In the genomic region with DNA sequence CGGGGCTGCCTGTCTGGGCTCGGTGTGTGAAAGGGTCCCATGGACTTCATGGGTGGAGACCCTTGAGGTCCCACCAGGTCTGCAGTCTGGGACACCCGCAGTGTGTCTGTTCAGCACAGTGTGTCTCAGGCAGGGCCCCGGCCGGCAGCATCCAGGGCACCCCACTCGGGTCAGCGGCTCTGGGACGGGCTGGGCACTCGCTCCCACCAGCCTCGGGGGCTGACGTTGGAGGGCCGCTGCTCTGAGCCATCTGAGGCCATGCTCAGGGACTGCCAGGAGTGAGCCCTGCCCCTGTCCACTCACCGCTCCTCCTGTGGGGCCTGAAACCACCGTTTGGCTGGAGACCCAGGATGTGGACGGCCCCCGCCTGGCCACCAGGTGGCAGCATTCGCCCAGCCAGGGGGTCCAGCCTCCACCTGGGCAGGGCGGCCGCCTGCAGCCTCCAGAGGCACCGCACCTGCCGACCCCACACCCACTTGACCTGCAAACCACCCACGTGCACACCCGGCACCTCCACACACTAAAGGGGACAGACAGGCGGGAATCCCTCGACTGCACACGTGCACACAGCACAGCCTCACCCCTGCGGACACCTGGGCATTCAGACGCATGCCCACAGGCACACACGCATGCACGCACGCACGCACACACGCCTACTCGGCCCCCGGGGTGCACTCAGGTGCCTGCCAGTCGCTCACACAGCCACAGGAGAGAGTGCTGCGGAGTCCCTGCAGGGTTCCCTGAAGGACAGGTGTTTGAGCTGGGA, we compare ENCODE assay signal across 1 cellular context.
TF ChIP-seq lines count a peak whose summit lies in the region.

No MANE protein-coding gene starts in this region.

TF ChIP-seq in HepG2, 621 proteins besides CTCF, POLR2A, EP300 and RAD21 (continued from another document and continues in another):
- TF ChIP-seq, protein P1, sequence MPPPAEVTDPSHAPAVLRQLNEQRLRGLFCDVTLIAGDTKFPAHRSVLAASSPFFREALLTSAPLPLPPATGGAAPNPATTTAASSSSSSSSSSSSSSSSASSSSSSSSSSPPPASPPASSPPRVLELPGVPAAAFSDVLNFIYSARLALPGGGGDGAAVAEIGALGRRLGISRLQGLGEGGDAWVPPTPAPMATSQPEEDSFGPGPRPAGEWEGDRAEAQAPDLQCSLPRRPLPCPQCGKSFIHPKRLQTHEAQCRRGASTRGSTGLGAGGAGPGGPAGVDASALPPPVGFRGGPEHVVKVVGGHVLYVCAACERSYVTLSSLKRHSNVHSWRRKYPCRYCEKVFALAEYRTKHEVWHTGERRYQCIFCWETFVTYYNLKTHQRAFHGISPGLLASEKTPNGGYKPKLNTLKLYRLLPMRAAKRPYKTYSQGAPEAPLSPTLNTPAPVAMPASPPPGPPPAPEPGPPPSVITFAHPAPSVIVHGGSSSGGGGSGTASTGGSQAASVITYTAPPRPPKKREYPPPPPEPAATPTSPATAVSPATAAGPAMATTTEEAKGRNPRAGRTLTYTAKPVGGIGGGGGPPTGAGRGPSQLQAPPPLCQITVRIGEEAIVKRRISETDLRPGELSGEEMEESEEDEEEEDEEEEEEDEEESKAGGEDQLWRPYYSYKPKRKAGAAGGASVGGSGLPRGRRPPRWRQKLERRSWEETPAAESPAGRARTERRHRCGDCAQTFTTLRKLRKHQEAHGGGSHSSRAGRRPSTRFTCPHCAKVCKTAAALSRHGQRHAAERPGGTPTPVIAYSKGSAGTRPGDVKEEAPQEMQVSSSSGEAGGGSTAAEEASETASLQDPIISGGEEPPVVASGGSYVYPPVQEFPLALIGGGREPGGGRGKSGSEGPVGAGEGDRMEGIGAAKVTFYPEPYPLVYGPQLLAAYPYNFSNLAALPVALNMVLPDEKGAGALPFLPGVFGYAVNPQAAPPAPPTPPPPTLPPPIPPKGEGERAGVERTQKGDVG (CRISPR knock-in tag; IDR thresholded peaks at IDR 0.05; ENCODE audit: borderline replicate concordance) = peak; percentile 96; the same call in 1 of the 2 replicates
- TF ChIP-seq MEF2D (CRISPR knock-in tag; IDR thresholded peaks at IDR 0.05) (no peak; the same call in 1 of the 2 replicates), ETV6 (CRISPR knock-in tag; conservative IDR thresholded peaks at IDR 0.05) (no peak), PHF5A (CRISPR knock-in tag; IDR thresholded peaks at IDR 0.05; ENCODE audit: low read depth, unreplicated experiment) (no peak), ZNF720 (CRISPR knock-in tag; IDR thresholded peaks at IDR 0.05) (no peak), FOXO1 (CRISPR knock-in tag; IDR thresholded peaks at IDR 0.05) (peak; percentile 62; the same call in 1 of the 2 replicates), RFXAP (CRISPR knock-in tag; IDR thresholded peaks at IDR 0.05; ENCODE audit: borderline replicate concordance) (peak; percentile 76; the same call in 1 of the 2 replicates), ZNF660 (CRISPR knock-in tag; IDR thresholded peaks at IDR 0.05; ENCODE audit: borderline replicate concordance, low read depth) (no peak), U2AF1 (optimal IDR thresholded peaks at IDR 0.05; ENCODE audit: low read depth, low read length) (no peak), HNRNPUL1 (IDR thresholded peaks at IDR 0.05; ENCODE audit: low read depth, low read length) (no peak), MED1 (CRISPR knock-in tag; IDR thresholded peaks at IDR 0.05) (peak; percentile 68), ZNF678 (CRISPR knock-in tag; IDR thresholded peaks at IDR 0.05) (no peak), ZNF138 (CRISPR knock-in tag; IDR thresholded peaks at IDR 0.05; ENCODE audit: low read depth) (no peak; the same call in 1 of the 2 replicates), FOXK2 (IDR thresholded peaks at IDR 0.05) (no peak), KMT2B (CRISPR knock-in tag; IDR thresholded peaks at IDR 0.05) (no peak), ZNF605 (CRISPR knock-in tag; IDR thresholded peaks at IDR 0.05) (peak; percentile 31; the same call in 1 of the 2 replicates), ZBTB7B (CRISPR knock-in tag; IDR thresholded peaks at IDR 0.05) (peak; percentile 84), ZNF547 (CRISPR knock-in tag; IDR thresholded peaks at IDR 0.05) (no peak; the same call in none of the 2 replicates), CCDC6 (CRISPR knock-in tag; IDR thresholded peaks at IDR 0.05) (no peak), ZNF878 (CRISPR knock-in tag; IDR thresholded peaks at IDR 0.05) (no peak), GTF2F1 (IDR thresholded peaks at IDR 0.05; ENCODE audit: low read length) (no peak), RBFOX2 (IDR thresholded peaks at IDR 0.05; ENCODE audit: low read depth, low read length) (no peak), WIZ (CRISPR knock-in tag; IDR thresholded peaks at IDR 0.05) (no peak; the same call in 1 of the 2 replicates), SP1 (IDR thresholded peaks at IDR 0.05) (no peak), SP1 (CRISPR knock-in tag; IDR thresholded peaks at IDR 0.05) (peak; percentile 27; the same call in 1 of the 2 replicates), SMAD1 (CRISPR knock-in tag; IDR thresholded peaks at IDR 0.05; ENCODE audit: borderline replicate concordance, low read depth) (no peak), NR2F1 (CRISPR knock-in tag; IDR thresholded peaks at IDR 0.05) (no peak), ZNF121 (CRISPR knock-in tag; IDR thresholded peaks at IDR 0.05) (no peak), ZFX (CRISPR knock-in tag; IDR thresholded peaks at IDR 0.05; ENCODE audit: low read depth) (peak; percentile 56), NR2F2 (IDR thresholded peaks at IDR 0.05; ENCODE audit: borderline replicate concordance, low read depth) (no peak), ZNF331 (CRISPR knock-in tag; IDR thresholded peaks at IDR 0.05) (0 out of 2 replicates have a peak, but pooled peaks have one; percentile 67), ZNF354B (CRISPR knock-in tag; IDR thresholded peaks at IDR 0.05) (no peak), SRF (IDR thresholded peaks at IDR 0.05; ENCODE audit: low read depth, low read length) (no peak), NR1H2 (CRISPR knock-in tag; IDR thresholded peaks at IDR 0.05; ENCODE audit: borderline replicate concordance, low read depth) (no peak), CEBPB (IDR thresholded peaks at IDR 0.05; ENCODE audit: borderline replicate concordance, low read depth, low read length) (no peak)
- TF ChIP-seq, protein P2, sequence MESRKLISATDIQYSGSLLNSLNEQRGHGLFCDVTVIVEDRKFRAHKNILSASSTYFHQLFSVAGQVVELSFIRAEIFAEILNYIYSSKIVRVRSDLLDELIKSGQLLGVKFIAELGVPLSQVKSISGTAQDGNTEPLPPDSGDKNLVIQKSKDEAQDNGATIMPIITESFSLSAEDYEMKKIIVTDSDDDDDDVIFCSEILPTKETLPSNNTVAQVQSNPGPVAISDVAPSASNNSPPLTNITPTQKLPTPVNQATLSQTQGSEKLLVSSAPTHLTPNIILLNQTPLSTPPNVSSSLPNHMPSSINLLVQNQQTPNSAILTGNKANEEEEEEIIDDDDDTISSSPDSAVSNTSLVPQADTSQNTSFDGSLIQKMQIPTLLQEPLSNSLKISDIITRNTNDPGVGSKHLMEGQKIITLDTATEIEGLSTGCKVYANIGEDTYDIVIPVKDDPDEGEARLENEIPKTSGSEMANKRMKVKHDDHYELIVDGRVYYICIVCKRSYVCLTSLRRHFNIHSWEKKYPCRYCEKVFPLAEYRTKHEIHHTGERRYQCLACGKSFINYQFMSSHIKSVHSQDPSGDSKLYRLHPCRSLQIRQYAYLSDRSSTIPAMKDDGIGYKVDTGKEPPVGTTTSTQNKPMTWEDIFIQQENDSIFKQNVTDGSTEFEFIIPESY (CRISPR knock-in tag; IDR thresholded peaks at IDR 0.05) = peak; percentile 58; the same call in 1 of the 2 replicates
- TF ChIP-seq, protein P3, sequence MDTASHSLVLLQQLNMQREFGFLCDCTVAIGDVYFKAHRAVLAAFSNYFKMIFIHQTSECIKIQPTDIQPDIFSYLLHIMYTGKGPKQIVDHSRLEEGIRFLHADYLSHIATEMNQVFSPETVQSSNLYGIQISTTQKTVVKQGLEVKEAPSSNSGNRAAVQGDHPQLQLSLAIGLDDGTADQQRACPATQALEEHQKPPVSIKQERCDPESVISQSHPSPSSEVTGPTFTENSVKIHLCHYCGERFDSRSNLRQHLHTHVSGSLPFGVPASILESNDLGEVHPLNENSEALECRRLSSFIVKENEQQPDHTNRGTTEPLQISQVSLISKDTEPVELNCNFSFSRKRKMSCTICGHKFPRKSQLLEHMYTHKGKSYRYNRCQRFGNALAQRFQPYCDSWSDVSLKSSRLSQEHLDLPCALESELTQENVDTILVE (CRISPR knock-in tag; IDR thresholded peaks at IDR 0.05) = peak; percentile 51; the same call in 1 of the 2 replicates
- TF ChIP-seq, protein P4, sequence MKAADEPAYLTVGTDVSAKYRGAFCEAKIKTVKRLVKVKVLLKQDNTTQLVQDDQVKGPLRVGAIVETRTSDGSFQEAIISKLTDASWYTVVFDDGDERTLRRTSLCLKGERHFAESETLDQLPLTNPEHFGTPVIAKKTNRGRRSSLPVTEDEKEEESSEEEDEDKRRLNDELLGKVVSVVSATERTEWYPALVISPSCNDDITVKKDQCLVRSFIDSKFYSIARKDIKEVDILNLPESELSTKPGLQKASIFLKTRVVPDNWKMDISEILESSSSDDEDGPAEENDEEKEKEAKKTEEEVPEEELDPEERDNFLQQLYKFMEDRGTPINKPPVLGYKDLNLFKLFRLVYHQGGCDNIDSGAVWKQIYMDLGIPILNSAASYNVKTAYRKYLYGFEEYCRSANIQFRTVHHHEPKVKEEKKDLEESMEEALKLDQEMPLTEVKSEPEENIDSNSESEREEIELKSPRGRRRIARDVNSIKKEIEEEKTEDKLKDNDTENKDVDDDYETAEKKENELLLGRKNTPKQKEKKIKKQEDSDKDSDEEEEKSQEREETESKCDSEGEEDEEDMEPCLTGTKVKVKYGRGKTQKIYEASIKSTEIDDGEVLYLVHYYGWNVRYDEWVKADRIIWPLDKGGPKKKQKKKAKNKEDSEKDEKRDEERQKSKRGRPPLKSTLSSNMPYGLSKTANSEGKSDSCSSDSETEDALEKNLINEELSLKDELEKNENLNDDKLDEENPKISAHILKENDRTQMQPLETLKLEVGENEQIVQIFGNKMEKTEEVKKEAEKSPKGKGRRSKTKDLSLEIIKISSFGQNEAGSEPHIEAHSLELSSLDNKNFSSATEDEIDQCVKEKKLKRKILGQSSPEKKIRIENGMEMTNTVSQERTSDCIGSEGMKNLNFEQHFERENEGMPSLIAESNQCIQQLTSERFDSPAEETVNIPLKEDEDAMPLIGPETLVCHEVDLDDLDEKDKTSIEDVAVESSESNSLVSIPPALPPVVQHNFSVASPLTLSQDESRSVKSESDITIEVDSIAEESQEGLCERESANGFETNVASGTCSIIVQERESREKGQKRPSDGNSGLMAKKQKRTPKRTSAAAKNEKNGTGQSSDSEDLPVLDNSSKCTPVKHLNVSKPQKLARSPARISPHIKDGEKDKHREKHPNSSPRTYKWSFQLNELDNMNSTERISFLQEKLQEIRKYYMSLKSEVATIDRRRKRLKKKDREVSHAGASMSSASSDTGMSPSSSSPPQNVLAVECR (CRISPR knock-in tag; IDR thresholded peaks at IDR 0.05; ENCODE audit: borderline replicate concordance) = peak; percentile 79
- TF ChIP-seq, protein P5, sequence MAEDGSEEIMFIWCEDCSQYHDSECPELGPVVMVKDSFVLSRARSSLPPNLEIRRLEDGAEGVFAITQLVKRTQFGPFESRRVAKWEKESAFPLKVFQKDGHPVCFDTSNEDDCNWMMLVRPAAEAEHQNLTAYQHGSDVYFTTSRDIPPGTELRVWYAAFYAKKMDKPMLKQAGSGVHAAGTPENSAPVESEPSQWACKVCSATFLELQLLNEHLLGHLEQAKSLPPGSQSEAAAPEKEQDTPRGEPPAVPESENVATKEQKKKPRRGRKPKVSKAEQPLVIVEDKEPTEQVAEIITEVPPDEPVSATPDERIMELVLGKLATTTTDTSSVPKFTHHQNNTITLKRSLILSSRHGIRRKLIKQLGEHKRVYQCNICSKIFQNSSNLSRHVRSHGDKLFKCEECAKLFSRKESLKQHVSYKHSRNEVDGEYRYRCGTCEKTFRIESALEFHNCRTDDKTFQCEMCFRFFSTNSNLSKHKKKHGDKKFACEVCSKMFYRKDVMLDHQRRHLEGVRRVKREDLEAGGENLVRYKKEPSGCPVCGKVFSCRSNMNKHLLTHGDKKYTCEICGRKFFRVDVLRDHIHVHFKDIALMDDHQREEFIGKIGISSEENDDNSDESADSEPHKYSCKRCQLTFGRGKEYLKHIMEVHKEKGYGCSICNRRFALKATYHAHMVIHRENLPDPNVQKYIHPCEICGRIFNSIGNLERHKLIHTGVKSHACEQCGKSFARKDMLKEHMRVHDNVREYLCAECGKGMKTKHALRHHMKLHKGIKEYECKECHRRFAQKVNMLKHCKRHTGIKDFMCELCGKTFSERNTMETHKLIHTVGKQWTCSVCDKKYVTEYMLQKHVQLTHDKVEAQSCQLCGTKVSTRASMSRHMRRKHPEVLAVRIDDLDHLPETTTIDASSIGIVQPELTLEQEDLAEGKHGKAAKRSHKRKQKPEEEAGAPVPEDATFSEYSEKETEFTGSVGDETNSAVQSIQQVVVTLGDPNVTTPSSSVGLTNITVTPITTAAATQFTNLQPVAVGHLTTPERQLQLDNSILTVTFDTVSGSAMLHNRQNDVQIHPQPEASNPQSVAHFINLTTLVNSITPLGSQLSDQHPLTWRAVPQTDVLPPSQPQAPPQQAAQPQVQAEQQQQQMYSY (CRISPR knock-in tag; IDR thresholded peaks at IDR 0.05) = no peak
- TF ChIP-seq, protein P6, sequence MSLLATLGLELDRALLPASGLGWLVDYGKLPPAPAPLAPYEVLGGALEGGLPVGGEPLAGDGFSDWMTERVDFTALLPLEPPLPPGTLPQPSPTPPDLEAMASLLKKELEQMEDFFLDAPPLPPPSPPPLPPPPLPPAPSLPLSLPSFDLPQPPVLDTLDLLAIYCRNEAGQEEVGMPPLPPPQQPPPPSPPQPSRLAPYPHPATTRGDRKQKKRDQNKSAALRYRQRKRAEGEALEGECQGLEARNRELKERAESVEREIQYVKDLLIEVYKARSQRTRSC (CRISPR knock-in tag; IDR thresholded peaks at IDR 0.05; ENCODE audit: low read depth) = no peak
- TF ChIP-seq, protein P7, sequence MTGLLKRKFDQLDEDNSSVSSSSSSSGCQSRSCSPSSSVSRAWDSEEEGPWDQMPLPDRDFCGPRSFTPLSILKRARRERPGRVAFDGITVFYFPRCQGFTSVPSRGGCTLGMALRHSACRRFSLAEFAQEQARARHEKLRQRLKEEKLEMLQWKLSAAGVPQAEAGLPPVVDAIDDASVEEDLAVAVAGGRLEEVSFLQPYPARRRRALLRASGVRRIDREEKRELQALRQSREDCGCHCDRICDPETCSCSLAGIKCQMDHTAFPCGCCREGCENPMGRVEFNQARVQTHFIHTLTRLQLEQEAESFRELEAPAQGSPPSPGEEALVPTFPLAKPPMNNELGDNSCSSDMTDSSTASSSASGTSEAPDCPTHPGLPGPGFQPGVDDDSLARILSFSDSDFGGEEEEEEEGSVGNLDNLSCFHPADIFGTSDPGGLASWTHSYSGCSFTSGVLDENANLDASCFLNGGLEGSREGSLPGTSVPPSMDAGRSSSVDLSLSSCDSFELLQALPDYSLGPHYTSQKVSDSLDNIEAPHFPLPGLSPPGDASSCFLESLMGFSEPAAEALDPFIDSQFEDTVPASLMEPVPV (CRISPR knock-in tag; IDR thresholded peaks at IDR 0.05) = peak; percentile 86; the same call in 1 of the 2 replicates
